Comparison of ENCODE assay signal across 20 cellular contexts in genomic region chr2:238314576-238314975, GRCh38.
"Had no signal": no experiment of that assay in that cellular context is flagged by ENCODE, and none has a peak within 500 bp of the region (broad histone marks: within the 10 kb centered on the region; RNA-seq: fewer than 3 reads in every experiment).

No MANE protein-coding gene starts in this region.

- H3K4me1 Mint-ChIP-seq: endodermal cell; memory B cell; nephron; stimulated activated memory B cell treated with anti-CD40 and anti-IgM and Interleukin-4, amounts not matched to agents 10 μg/mL and 1 μg/mL and 100 μg/mL, for 72 hours had no signal

- H3K27ac Mint-ChIP-seq: memory B cell; mesothelial cell of epicardium; nephron; stimulated activated memory B cell treated with anti-CD40 and anti-IgM and Interleukin-4, amounts not matched to agents 10 μg/mL and 1 μg/mL and 100 μg/mL, for 72 hours; stimulated activated naive CD8-positive, alpha-beta T cell treated with anti-CD3 and anti-CD28 coated beads, Interleukin-15, Interleukin-2, amounts not matched to agents 100 ng/mL and 50 ng/mL, for 24 hours had no signal

- H3K9me3 ChIP-seq: gastroesophageal sphincter, left lung, lower lobe of right lung, neutrophil, right atrium auricular region, tibial artery had no signal

- H3K27ac ChIP-seq: coronary artery, gastroesophageal sphincter, left lung, lower lobe of right lung, neutrophil, right atrium auricular region, tibial artery had no signal

- FAIRE-seq: endothelial cell of umbilical vein had no signal

- H3K4me3 Mint-ChIP-seq: endodermal cell; memory B cell; mesothelial cell of epicardium; nephron; stimulated activated memory B cell treated with anti-CD40 and anti-IgM and Interleukin-4, amounts not matched to agents 10 μg/mL and 1 μg/mL and 100 μg/mL, for 72 hours; stimulated activated naive CD8-positive, alpha-beta T cell treated with anti-CD3 and anti-CD28 coated beads, Interleukin-15, Interleukin-2, amounts not matched to agents 100 ng/mL and 50 ng/mL, for 24 hours had no signal

- ATAC-seq: gastroesophageal sphincter; left lung; stimulated activated memory B cell treated with anti-CD40 and anti-IgM and Interleukin-4, amounts not matched to agents 10 μg/mL and 1 μg/mL and 100 μg/mL, for 72 hours had no signal

- DNase-seq: central memory CD4-positive, alpha-beta T cell; effector CD4-positive, alpha-beta T cell; endodermal cell; glutamatergic neuron; islet precursor cell; left lung; lower lobe of right lung; stimulated activated CD4-positive, alpha-beta T cell treated with anti-CD3 and anti-CD28 coated beads, Interleukin-4, amount 100 ng/mL, for 1 hour; stimulated activated CD8-positive, alpha-beta memory T cell treated with anti-CD3 and anti-CD28 coated beads, Interleukin-4, amount 100 ng/mL, for 48 hours; tibial artery had no signal

- H3K36me3 Mint-ChIP-seq: memory B cell; mesothelial cell of epicardium; stimulated activated memory B cell treated with anti-CD40 and anti-IgM and Interleukin-4, amounts not matched to agents 10 μg/mL and 1 μg/mL and 100 μg/mL, for 72 hours had no signal

- H3K36me3 ChIP-seq: gastroesophageal sphincter, left lung, lower lobe of right lung, neutrophil, right atrium auricular region, tibial artery had no signal

- H3K4me3 ChIP-seq: coronary artery, gastroesophageal sphincter, left lung, lower lobe of right lung, right atrium auricular region, tibial artery had no signal

- H3K27me3 ChIP-seq: right atrium auricular region had no signal

- H3K9me3 Mint-ChIP-seq: endodermal cell; memory B cell; stimulated activated memory B cell treated with anti-CD40 and anti-IgM and Interleukin-4, amounts not matched to agents 10 μg/mL and 1 μg/mL and 100 μg/mL, for 72 hours; stimulated activated naive CD8-positive, alpha-beta T cell treated with anti-CD3 and anti-CD28 coated beads, Interleukin-15, Interleukin-2, amounts not matched to agents 100 ng/mL and 50 ng/mL, for 24 hours had no signal
